1 cellular context compared by ENCODE assay signal in genomic region chr14:55454264-55455151, GRCh38.
TF ChIP-seq lines count a peak whose summit lies in the region.

No MANE protein-coding gene starts in this region.

TF ChIP-seq in GM12878, 131 proteins besides CTCF, POLR2A, EP300 and RAD21 (continued from another document):
- TF ChIP-seq POLR2AphosphoS2 (IDR thresholded peaks at IDR 0.05; ENCODE audit: low read depth, low read length) (no peak), ETV6 (conservative IDR thresholded peaks at IDR 0.05 in 1 of 2, IDR thresholded peaks at IDR 0.05 in 1 of 2; ENCODE audit: borderline replicate concordance in 1 of 2, low read depth in 1 of 2) (peak in 1 of 2 experiments; percentile 42; a peak in 1 of 4 replicates), ELK1 (IDR thresholded peaks at IDR 0.05; ENCODE audit: low read depth, low read length) (no peak), JUNB (IDR thresholded peaks at IDR 0.05) (peak; percentile 78), NFIC (IDR thresholded peaks at IDR 0.05; ENCODE audit: low read depth, low read length) (0 out of 2 replicates have a peak, but pooled peaks have one; percentile 42), ZSCAN29 (IDR thresholded peaks at IDR 0.05) (no peak), RUNX3 (IDR thresholded peaks at IDR 0.05; ENCODE audit: low read length) (peak; percentile 34; the same call in 1 of the 2 replicates), MTA2 (IDR thresholded peaks at IDR 0.05; ENCODE audit: low read depth) (peak; percentile 63; the same call in 1 of the 2 replicates), IRF4 (IDR thresholded peaks at IDR 0.05; ENCODE audit: low read depth, low read length) (peak; percentile 37; the same call in 1 of the 2 replicates)
